In genomic region chr14:100221419-100222218, GRCh38 we compare ENCODE assay signal across 1 cellular context.
TF ChIP-seq lines count a peak whose summit lies in the region.

No MANE protein-coding gene starts in this region.

TF ChIP-seq in WTC11, 78 proteins besides CTCF, POLR2A, EP300 and RAD21 (continued from another document):
- TF ChIP-seq PRDM15 (CRISPR knock-in tag; IDR thresholded peaks at IDR 0.05) = peak; percentile 54; the same call in 1 of the 2 replicates
- no peak for TF ChIP-seq NR2C2 (CRISPR knock-in tag; IDR thresholded peaks at IDR 0.05)
- no peak for TF ChIP-seq AFF4 (CRISPR knock-in tag; IDR thresholded peaks at IDR 0.05; ENCODE audit: borderline replicate concordance)
- no peak for TF ChIP-seq ZNF532 (CRISPR knock-in tag; IDR thresholded peaks at IDR 0.05; ENCODE audit: borderline replicate concordance)
- TF ChIP-seq ZNF232 (CRISPR knock-in tag; IDR thresholded peaks at IDR 0.05) = 0 out of 2 replicates have a peak, but pooled peaks have one; percentile 26
